In the genomic region with DNA sequence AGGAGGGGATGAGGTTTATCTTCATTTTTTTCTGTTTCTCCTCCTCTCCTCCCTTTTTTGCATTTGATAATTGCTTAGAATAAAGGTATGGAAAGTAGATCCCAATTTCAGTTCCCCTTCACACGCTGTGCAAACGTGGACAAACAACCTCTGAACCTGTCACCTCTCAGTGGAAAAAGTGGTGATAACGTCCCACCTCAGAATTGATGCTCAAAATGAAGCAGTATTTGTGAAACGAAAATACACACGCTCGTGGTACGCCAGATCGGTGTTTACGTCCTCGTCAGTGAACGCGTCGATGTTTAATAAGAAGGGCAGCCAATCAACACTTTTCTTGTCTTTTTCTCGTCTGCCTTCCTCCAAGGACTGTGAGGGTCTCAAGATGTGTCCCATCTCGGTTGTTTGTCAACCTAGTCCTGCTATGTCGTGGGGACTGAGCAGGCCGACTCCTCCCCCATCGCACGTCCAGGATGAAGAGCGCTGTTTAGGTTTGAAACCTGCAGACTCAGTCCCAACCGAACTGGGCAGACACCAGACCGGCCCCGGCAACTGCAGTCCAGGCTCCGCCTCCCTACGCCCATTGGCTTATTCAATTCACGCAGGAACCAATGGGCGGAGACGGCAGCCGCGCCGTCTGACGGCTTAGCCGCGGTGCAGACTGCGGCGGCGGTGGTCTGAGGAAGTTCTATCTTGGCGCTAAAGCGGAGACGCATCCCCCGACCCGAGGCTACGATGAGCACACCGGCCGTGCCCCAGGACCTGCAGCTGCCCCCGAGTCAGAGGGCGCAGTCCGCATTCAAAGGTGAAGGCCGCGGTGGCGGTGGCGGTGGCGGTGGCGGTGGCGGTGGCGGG, we compare ENCODE assay signal across 8 cellular contexts.
A peak's percentile ranks its signal among the peaks of the same experiment; 100 is the strongest.
DNase-seq lines count a peak whose midpoint lies in the region; ATAC-seq and TF ChIP-seq lines count a peak whose summit lies in the region.

A gene with protein sequence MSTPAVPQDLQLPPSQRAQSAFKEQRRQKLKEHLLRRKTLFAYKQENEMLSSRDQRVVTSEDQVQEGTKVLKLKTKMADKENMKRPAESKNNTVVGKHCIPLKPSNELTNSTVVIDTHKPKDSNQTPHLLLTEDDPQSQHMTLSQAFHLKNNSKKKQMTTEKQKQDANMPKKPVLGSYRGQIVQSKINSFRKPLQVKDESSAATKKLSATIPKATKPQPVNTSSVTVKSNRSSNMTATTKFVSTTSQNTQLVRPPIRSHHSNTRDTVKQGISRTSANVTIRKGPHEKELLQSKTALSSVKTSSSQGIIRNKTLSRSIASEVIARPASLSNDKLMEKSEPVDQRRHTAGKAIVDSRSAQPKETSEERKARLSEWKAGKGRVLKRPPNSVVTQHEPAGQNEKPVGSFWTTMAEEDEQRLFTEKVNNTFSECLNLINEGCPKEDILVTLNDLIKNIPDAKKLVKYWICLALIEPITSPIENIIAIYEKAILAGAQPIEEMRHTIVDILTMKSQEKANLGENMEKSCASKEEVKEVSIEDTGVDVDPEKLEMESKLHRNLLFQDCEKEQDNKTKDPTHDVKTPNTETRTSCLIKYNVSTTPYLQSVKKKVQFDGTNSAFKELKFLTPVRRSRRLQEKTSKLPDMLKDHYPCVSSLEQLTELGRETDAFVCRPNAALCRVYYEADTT (plus strand): TSS at position 654 of the 852 bp plus-strand sequence. CDS start 79 bp downstream, at position 733.

- peak within 1 kb of the TSS; percentile 96 for H3K4me3 ChIP-seq in choroid plexus epithelial cell (ENCODE audit: low read depth, low read length)

- TF ChIP-seq POLR2A in GM19193 (IDR thresholded peaks at IDR 0.05; ENCODE audit: extremely low read depth, insufficient read depth, insufficient read length): peak; percentile 90

- peak; percentile 72 for ATAC-seq in HG03439 (IDR thresholded peaks at IDR 0.05; ENCODE audit: unreplicated experiment)

- peak; percentile 98 for DNase-seq in AML-193 (lab: John Stamatoyannopoulos, UW)
- peak; percentile 82 for DNase-seq in NCI-H510A treated with DMSO at 0.1 percent for 48 hours (lab: John Stamatoyannopoulos, UW)
- peak; percentile 85 to 90 for DNase-seq in activated CD4-positive, alpha-beta T cell treated with anti-CD3 and anti-CD28 coated beads for 24 hours (ENCODE audit: low read depth in 2 of 2)
- DNase-seq in choroid plexus epithelial cell (ENCODE audit: low read depth): peak; percentile 96
- DNase-seq in kidney glomerular epithelial cell (lab: John Stamatoyannopoulos, UW): peak; percentile 94
- peak; percentile 73 to 82 for DNase-seq in stimulated activated CD4-positive, alpha-beta T cell treated with anti-CD3 and anti-CD28 coated beads, Interleukin-1b, Interleukin-23, amount 100 ng/mL, for 1 hour (ENCODE audit: low read depth in 2 of 2)

- TF ChIP-seq CTCF in choroid plexus epithelial cell (conservative IDR thresholded peaks at IDR 0.05; ENCODE audit: low read depth, low read length): no peak

Comparison
In these comparisons a context has a peak if more than half of its experiments do, and no peak if none do; other contexts are left out.
1. Peak in every context shown above with its lines: DNase-seq, ATAC-seq and H3K4me3 ChIP-seq.